In the genomic region with DNA sequence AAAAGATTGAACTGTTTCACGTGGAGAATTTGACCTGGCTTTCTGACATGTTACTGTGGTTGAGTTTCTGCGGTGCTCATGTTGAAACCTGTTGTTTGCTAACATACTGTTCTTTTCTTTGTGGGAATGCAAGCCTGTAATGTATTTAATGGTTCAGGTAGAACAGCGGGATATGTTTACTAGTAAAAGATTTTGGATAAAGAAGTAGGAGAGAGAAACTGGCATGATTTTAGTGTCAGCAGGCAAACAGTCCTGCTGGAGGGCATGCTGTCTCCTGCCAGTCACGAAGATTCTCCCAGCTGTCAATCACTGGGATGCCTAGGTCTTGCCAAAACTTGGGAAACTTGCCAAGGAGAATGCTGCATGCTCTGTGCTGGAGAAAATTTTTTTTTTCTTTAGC, we compare ENCODE assay signal across 28 cellular contexts.
DNase-seq lines count a peak whose midpoint lies in the region; ATAC-seq and TF ChIP-seq lines count a peak whose summit lies in the region.
"Had no signal": no experiment of that assay in that cellular context is flagged by ENCODE, and none has a peak within 500 bp of the region (broad histone marks: within the 10 kb centered on the region; RNA-seq: fewer than 3 reads in every experiment).

No MANE protein-coding gene starts in this region.

- H3K14ac ChIP-seq in IMR-90 (replicated peaks; ENCODE audit: low read depth, low read length) (no peak overlapping the region), mesenchymal stem cell (ENCODE audit: low read length in 2 of 2) (no peak overlapping the region)

- H2BK120ac ChIP-seq in IMR-90 (ENCODE audit: low read depth, low read length) (no peak overlapping the region), mesenchymal stem cell (ENCODE audit: low read depth, low read length) (no peak overlapping the region)

- H3K56ac ChIP-seq in IMR-90 (ENCODE audit: extremely low read depth, insufficient read depth, low read length): no peak overlapping the region

- H3K9me3 ChIP-seq in IMR-90 (ENCODE audit: control insufficient read depth, insufficient read depth, low read length) (no peaks in the 10 kb centered on the region), mesenchymal stem cell (ENCODE audit: control insufficient read depth, low read length) (no peaks in the 10 kb centered on the region)
- H3K9me3 ChIP-seq: colonic mucosa, gastroesophageal sphincter, right atrium auricular region, SJCRH30, suprapubic skin had no signal

- no peaks in the 10 kb centered on the region for H3K9me1 ChIP-seq in IMR-90 (ENCODE audit: insufficient read depth, low read length)

- no peak overlapping the region for H2BK20ac ChIP-seq in IMR-90 (ENCODE audit: low read depth, low read length)

- H2AK5ac ChIP-seq in IMR-90 (ENCODE audit: low read depth, low read length) (no peak overlapping the region), mesenchymal stem cell (ENCODE audit: low read length, severe bottlenecking) (no peak overlapping the region)

- H3K79me1 ChIP-seq in IMR-90 (ENCODE audit: low read depth in 1 of 2, low read length in 2 of 2) (no peaks in the 10 kb centered on the region), mesenchymal stem cell (replicated peaks; ENCODE audit: low read length, poor library complexity, severe bottlenecking) (no peaks in the 10 kb centered on the region)

- H3K9ac ChIP-seq in IMR-90 (ENCODE audit: low read depth, low read length) (no peak overlapping the region), mesenchymal stem cell (ENCODE audit: low read length) (peak overlapping the region; percentile 58)

- TF ChIP-seq CTCF in IMR-90 (conservative IDR thresholded peaks at IDR 0.05; ENCODE audit: low read depth, low read length) (no peak), VCaP (conservative IDR thresholded peaks at IDR 0.05) (no peak)

- WGBS in IMR-90 (ENCODE audit: extremely low coverage in 2 of 2, insufficient read length in 1 of 2), 2 experiments: 64% methylated on average over 2 of the region's 4 CpGs; no CpG with 5 or more reads in 1 of the 2 experiments
- WGBS in mesenchymal stem cell: 59% methylated on average over 4 of the region's 4 CpGs

- H3K27ac ChIP-seq in IMR-90 (ENCODE audit: insufficient read depth, low read length): no peak overlapping the region; the same call in 1 of the 2 replicates
- peak overlapping the region; percentile 8; the same call in 1 of the 2 replicates for H3K27ac ChIP-seq in VCaP
- H3K27ac ChIP-seq in mesenchymal stem cell (ENCODE audit: low read length, poor library complexity, severe bottlenecking): no peak overlapping the region
- H3K27ac ChIP-seq: brain microvascular endothelial cell, C4-2B, colonic mucosa, gastroesophageal sphincter, right atrium auricular region, SJCRH30 had no signal

- H3K27me3 ChIP-seq in IMR-90 (ENCODE audit: control insufficient read depth, insufficient read depth, low read length): no peaks in the 10 kb centered on the region
- H3K27me3 ChIP-seq in mesenchymal stem cell (ENCODE audit: control insufficient read depth in 1 of 2, insufficient read depth in 1 of 2, low read length in 2 of 2): no peaks in the 10 kb centered on the region
- H3K27me3 ChIP-seq: brain microvascular endothelial cell, colonic mucosa, gastroesophageal sphincter, right atrium auricular region, SJCRH30, suprapubic skin had no signal

- H3K4me2 ChIP-seq in IMR-90 (ENCODE audit: low read depth, low read length) (no peak overlapping the region), mesenchymal stem cell (ENCODE audit: low read length, poor library complexity, severe bottlenecking) (no peak overlapping the region)

- H2AFZ ChIP-seq in IMR-90 (replicated peaks; ENCODE audit: low read length, poor library complexity) (no peak overlapping the region), mesenchymal stem cell (ENCODE audit: low read depth, low read length) (no peak overlapping the region)

- ATAC-seq in IMR-90 (ENCODE audit: low read depth) (no peak), GM19455 (IDR thresholded peaks at IDR 0.05; ENCODE audit: unreplicated experiment) (no peak), Right ventricle myocardium superior (ENCODE audit: poor library complexity) (no peak), GM19397 (IDR thresholded peaks at IDR 0.05; ENCODE audit: unreplicated experiment) (no peak)
- ATAC-seq: activated CD8-positive, alpha-beta T cell treated with anti-CD3 and anti-CD28 coated beads for 36 hours; effector memory CD8-positive, alpha-beta T cell; gastroesophageal sphincter; K562; natural killer cell treated with Interleukin-12 subunit alpha and Interleukin-12 subunit beta and Interleukin-15 and Interleukin-18, amount 100 ng/mL, for 72 hours; stimulated activated naive B cell treated with anti-CD40 and anti-IgM and Interleukin-4, amounts not matched to agents 10 μg/mL and 1 μg/mL and 100 μg/mL, for 72 hours had no signal

- H3K4ac ChIP-seq in IMR-90 (ENCODE audit: low read depth, low read length) (no peak overlapping the region), mesenchymal stem cell (ENCODE audit: low read depth in 1 of 2, low read length in 2 of 2) (no peak overlapping the region)

- intact Hi-C loops in IMR-90 (cut with micrococcal nuclease) (loop anchor here (2.0 kb wide), 1 partner anchor 681 kb away; the partner anchor contains the start of gene BASP1), Right ventricle myocardium superior (cut with DNase I) (no loop called here)

- no peak overlapping the region for H4K91ac ChIP-seq in IMR-90 (ENCODE audit: insufficient read depth, low read depth, low read length)
- no peak overlapping the region for H4K91ac ChIP-seq in mesenchymal stem cell (ENCODE audit: low read length)

- TF ChIP-seq POLR2A in IMR-90 (IDR thresholded peaks at IDR 0.05; ENCODE audit: low read depth, low read length): no peak

- H3K4me1 ChIP-seq in IMR-90 (ENCODE audit: control insufficient read depth, insufficient read depth, low read length): peaks cover 2% of the 10 kb centered on the region; the same call in 1 of the 2 replicates
- no peaks in the 10 kb centered on the region for H3K4me1 ChIP-seq in mesenchymal stem cell (ENCODE audit: control insufficient read depth, insufficient read depth, low read depth, low read length)
- H3K4me1 ChIP-seq: colonic mucosa, gastroesophageal sphincter, right atrium auricular region, SJCRH30 had no signal

- H4K20me1 ChIP-seq in IMR-90 (ENCODE audit: insufficient read depth, low read length): no peaks in the 10 kb centered on the region

- H2BK12ac ChIP-seq in mesenchymal stem cell (ENCODE audit: low read length in 2 of 2): no peak overlapping the region

- no TSS peak for BruUV-seq in IMR-90 (replicated peaks; lab: Mats Ljungman, UMichigan)

- no peak overlapping the region for H2BK5ac ChIP-seq in IMR-90 (ENCODE audit: low read depth, low read length, poor library complexity, severe bottlenecking)
- H2BK5ac ChIP-seq in mesenchymal stem cell (ENCODE audit: low read depth, low read length, poor library complexity, severe bottlenecking): no peak overlapping the region

- DNase-seq in IMR-90 (no peak), NCI-H2171 treated with DMSO at 0.1 percent for 48 hours (lab: John Stamatoyannopoulos, UW) (peak; percentile 95), mesenchymal stem cell (no peak), Right ventricle myocardium superior (no peak)
- DNase-seq: activated CD4-positive, alpha-beta T cell treated with anti-CD3 and anti-CD28 coated beads for 1 hour; activated CD8-positive, alpha-beta T cell treated with anti-CD3 and anti-CD28 coated beads for 36 hours; activated effector memory CD4-positive, alpha-beta T cell treated with anti-CD3 and anti-CD28 coated beads, Interleukin-2, amount 50 U/mL, for 16 hours; activated T-cell treated with anti-CD3 and anti-CD28 coated beads for 4 hours; brain microvascular endothelial cell; colonic mucosa; effector memory CD8-positive, alpha-beta T cell; MM.1S; NCI-H1436 treated with DMSO at 0.1 percent for 48 hours; NCI-H2227 treated with DMSO at 0.1 percent for 48 hours; NK-92 treated with Interleukin-12 subunit alpha and Interleukin-12 subunit beta, amount 100 ng/mL, for 24 hours; SJCRH30; stimulated activated CD4-positive, alpha-beta T cell treated with anti-CD3 and anti-CD28 coated beads, Interleukin-4, amount 100 ng/mL, for 1 hour; stimulated activated naive B cell treated with anti-CD40 and anti-IgM and Interleukin-4, amounts not matched to agents 10 μg/mL and 1 μg/mL and 100 μg/mL, for 72 hours; T-helper 1 cell had no signal

- H3K23ac ChIP-seq in IMR-90 (ENCODE audit: low read depth, low read length) (no peak overlapping the region), mesenchymal stem cell (ENCODE audit: low read length in 2 of 2) (no peak overlapping the region)

- peak overlapping the region; percentile 36; the same call in 1 of the 2 replicates for H3K18ac ChIP-seq in IMR-90 (ENCODE audit: low read depth, low read length)
- no peak overlapping the region for H3K18ac ChIP-seq in mesenchymal stem cell (ENCODE audit: low read depth in 1 of 2, low read length in 2 of 2)

- in situ Hi-C loops in IMR-90 (cut with MboI; ENCODE audit: low sequenced_read_pairs): no loop called here

- H4K8ac ChIP-seq in IMR-90 (ENCODE audit: low read depth in 2 of 2, low read length in 2 of 2) (no peak overlapping the region), mesenchymal stem cell (ENCODE audit: low read length) (no peak overlapping the region)

- no peak overlapping the region for H2AK9ac ChIP-seq in IMR-90 (replicated peaks; ENCODE audit: low read depth, low read length, poor library complexity)

- POLR2A ChIA-PET in IMR-90 (lab: Charles Lee; ENCODE audit: unreplicated experiment): no interaction called here

- TF ChIP-seq RAD21 in IMR-90 (IDR thresholded peaks at IDR 0.05; ENCODE audit: low read length): no peak

- no peak overlapping the region for H2BK15ac ChIP-seq in IMR-90 (ENCODE audit: low read depth, low read length)
- no peak overlapping the region for H2BK15ac ChIP-seq in mesenchymal stem cell (ENCODE audit: low read depth, poor library complexity, severe bottlenecking)

- no peak overlapping the region; the same call in 1 of the 2 replicates for H4K5ac ChIP-seq in IMR-90 (ENCODE audit: low read depth, low read length)

- H3K36me3 ChIP-seq in IMR-90 (ENCODE audit: control insufficient read depth, insufficient read depth, low read length): no peaks in the 10 kb centered on the region
- H3K36me3 ChIP-seq in mesenchymal stem cell (ENCODE audit: control insufficient read depth in 1 of 2, insufficient read depth in 2 of 2, low read depth in 1 of 2, low read length in 2 of 2): no peaks in the 10 kb centered on the region
- H3K36me3 ChIP-seq: brain microvascular endothelial cell, colonic mucosa, gastroesophageal sphincter, right atrium auricular region, SJCRH30, suprapubic skin had no signal

- CTCF ChIA-PET in IMR-90 (lab: Yijun Ruan, JAX): no interaction called here

- dilution Hi-C loops in IMR-90 (cut with HindIII; ENCODE audit: low sequenced_read_pairs, unreplicated experiment): no loop called here

- H3K4me3 ChIP-seq in IMR-90 (ENCODE audit: insufficient read depth, low read depth, low read length) (no peak overlapping the region), mesenchymal stem cell (ENCODE audit: insufficient read depth in 1 of 2, low read depth in 1 of 2, low read length in 2 of 2) (no peak overlapping the region)
- H3K4me3 ChIP-seq: colonic mucosa, gastroesophageal sphincter, K562, right atrium auricular region, SJCRH30, suprapubic skin had no signal

TF ChIP-seq in IMR-90, 13 proteins besides CTCF, POLR2A, EP300 and RAD21 (continues in another document):
- TF ChIP-seq BHLHE40 (IDR thresholded peaks at IDR 0.05; ENCODE audit: low read depth, low read length) (no peak), NFE2L2 (IDR thresholded peaks at IDR 0.05; ENCODE audit: low read depth, low read length) (no peak), SMC3 (IDR thresholded peaks at IDR 0.05; ENCODE audit: low read depth, low read length) (no peak)
